ENCODE assay signal across 10 cellular contexts in genomic region chr9:108776920-108777650, GRCh38.
DNase-seq lines count a peak whose midpoint lies in the region; ATAC-seq and TF ChIP-seq lines count a peak whose summit lies in the region.
"Had no signal": no experiment of that assay in that cellular context is flagged by ENCODE, and none has a peak within 500 bp of the region (broad histone marks: within the 10 kb centered on the region; RNA-seq: fewer than 3 reads in every experiment).

No MANE protein-coding gene starts in this region.

- H3K79me1 ChIP-seq in H9 (ENCODE audit: insufficient read depth, low read depth, low read length, poor library complexity, severe bottlenecking): no peaks in the 10 kb centered on the region

- no peaks in the 10 kb centered on the region for H3K27me3 ChIP-seq in H9 (ENCODE audit: insufficient read depth, low read length)
- no peaks in the 10 kb centered on the region for H3K27me3 ChIP-seq in RWPE2 (ENCODE audit: insufficient read depth, poor library complexity, severe bottlenecking)
- peaks cover 0 to 16% of the 10 kb centered on the region in 2 donors for H3K27me3 ChIP-seq in tibial artery

- no peak overlapping the region for H2BK20ac ChIP-seq in H9 (ENCODE audit: low read depth, low read length, poor library complexity, severe bottlenecking)

- no peak overlapping the region for H3K4ac ChIP-seq in H9 (ENCODE audit: low read depth, low read length)

- intact Hi-C loops in tibial artery (cut with DNase I; ENCODE audit: low total_unique reads): no loop called here

- no peak overlapping the region for H3T11ph ChIP-seq in H9 (ENCODE audit: low read length)

- no peak overlapping the region for H3K18ac ChIP-seq in H9 (ENCODE audit: insufficient read length, low read depth, low read length)

- H3K56ac ChIP-seq in H9 (ENCODE audit: insufficient read length, low read depth, low read length): no peak overlapping the region

- no peak overlapping the region for H3K4me3 ChIP-seq in RWPE2 (ENCODE audit: severe bottlenecking)
- no peak overlapping the region for H3K4me3 ChIP-seq in tibial artery

- H3K36me3 ChIP-seq in RWPE2 (ENCODE audit: low read depth) (no peaks in the 10 kb centered on the region), tibial artery (no peaks in the 10 kb centered on the region)

- no peak overlapping the region for H4K8ac ChIP-seq in H9 (replicated peaks; ENCODE audit: insufficient read length, low read depth, low read length)

- H2BK12ac ChIP-seq in H9 (ENCODE audit: insufficient read length, low read depth, low read length): no peak overlapping the region

- H3K4me1 Mint-ChIP-seq in H9: peaks cover 30 to 37% of the 10 kb centered on the region in 2 experiments

- no peak overlapping the region for H4K5ac ChIP-seq in H9 (ENCODE audit: insufficient read length, low read depth, low read length)

- H3K27ac ChIP-seq in H9 (ENCODE audit: insufficient read length, low read depth, low read length): no peak overlapping the region
- H3K27ac ChIP-seq in RWPE2 (ENCODE audit: poor library complexity, severe bottlenecking): no peak overlapping the region
- H3K27ac ChIP-seq in tibial artery: no peak overlapping the region

- H4K20me1 ChIP-seq in H9 (ENCODE audit: control insufficient read depth, insufficient read depth, insufficient read length): no peaks in the 10 kb centered on the region

- no peak overlapping the region for H2BK15ac ChIP-seq in H9 (ENCODE audit: low read depth, low read length)

- no peak overlapping the region for H2BK120ac ChIP-seq in H9 (ENCODE audit: low read depth, low read length, poor library complexity, severe bottlenecking)

- no peak overlapping the region for H3K23ac ChIP-seq in H9 (ENCODE audit: insufficient read length, low read depth, low read length)

- H3K9me3 ChIP-seq in H9 (ENCODE audit: control insufficient read depth, low read depth, low read length): no peaks in the 10 kb centered on the region
- H3K9me3 ChIP-seq in RWPE2 (ENCODE audit: severe bottlenecking): no peaks in the 10 kb centered on the region
- peaks cover 0 to 5% (median 0%) of the 10 kb centered on the region in 3 donors for H3K9me3 ChIP-seq in tibial artery

- peak; percentile 66 for TF ChIP-seq CTCF in H9 (conservative IDR thresholded peaks at IDR 0.05)
- TF ChIP-seq CTCF in RWPE2 (IDR thresholded peaks at IDR 0.05; ENCODE audit: poor library complexity, severe bottlenecking): peak; percentile 62
- TF ChIP-seq CTCF in tibial artery (IDR thresholded peaks at IDR 0.05): no peak

- H3K79me2 ChIP-seq in H9 (ENCODE audit: insufficient read depth, low read length): no peaks in the 10 kb centered on the region

- H3K23me2 ChIP-seq in H9 (ENCODE audit: insufficient read length, low read depth, low read length, poor library complexity, severe bottlenecking): no peaks in the 10 kb centered on the region

- no peak overlapping the region for H3K4me3 Mint-ChIP-seq in H9
- H3K4me3 Mint-ChIP-seq: activated CD8-positive, alpha-beta T cell treated with anti-CD3 and anti-CD28 coated beads, Interleukin-2, amount 10 ng/mL, durations not matched to agents 7 days and 5 days had no signal

- no peak overlapping the region for H3K4me2 ChIP-seq in H9 (ENCODE audit: insufficient read depth, insufficient read length, low read length)

- ATAC-seq in RWPE2 (ENCODE audit: low read depth) (peak; percentile 27; the same call in 1 of the 3 replicates), HG03342 (IDR thresholded peaks at IDR 0.05; ENCODE audit: unreplicated experiment) (no peak)
- ATAC-seq: activated CD8-positive, alpha-beta T cell treated with anti-CD3 and anti-CD28 coated beads, Interleukin-2, amount 10 ng/mL, durations not matched to agents 7 days and 5 days had no signal

- H3K36me3 Mint-ChIP-seq in H9 (ENCODE audit: insufficient read depth in 1 of 3, low read depth in 3 of 3): no peaks in the 10 kb centered on the region

- no peak overlapping the region for H3K9ac ChIP-seq in H9 (ENCODE audit: extremely low read depth, insufficient read length, low read length)

- peak; percentile 19 for DNase-seq in AG08395 (ENCODE audit: low spot score)
- no peak for DNase-seq in H9
- no peak for DNase-seq in RWPE2 (ENCODE audit: low spot score)
- peak; percentile 64 for DNase-seq in foreskin melanocyte
- no peak for DNase-seq in tibial artery
- no peak for DNase-seq in NCI-H2029 (lab: John Stamatoyannopoulos, UW)
- no peak for DNase-seq in ureter (ENCODE audit: low spot score)
- DNase-seq: activated CD8-positive, alpha-beta T cell treated with anti-CD3 and anti-CD28 coated beads, Interleukin-2, amount 10 ng/mL, durations not matched to agents 7 days and 5 days; stimulated activated naive CD4-positive, alpha-beta T cell treated with Interleukin-2 at 50 U/mL for 16 hours had no signal

- H3K27ac Mint-ChIP-seq in H9: no peak overlapping the region; a peak in 1 of 7 replicates
- H3K27ac Mint-ChIP-seq: activated CD8-positive, alpha-beta T cell treated with anti-CD3 and anti-CD28 coated beads, Interleukin-2, amount 10 ng/mL, durations not matched to agents 7 days and 5 days had no signal

- H3K9me3 Mint-ChIP-seq in H9: no peaks in the 10 kb centered on the region; a peak in 1 of 5 replicates

- no peak overlapping the region for H2AFZ ChIP-seq in H9 (ENCODE audit: low read length)

- H2AK5ac ChIP-seq in H9 (ENCODE audit: insufficient read length, low read length): no peak overlapping the region

- no peak overlapping the region for H4K91ac ChIP-seq in H9 (ENCODE audit: insufficient read length, low read depth, low read length)

- H2BK5ac ChIP-seq in H9 (ENCODE audit: insufficient read length, low read length): no peak overlapping the region

- H3K14ac ChIP-seq in H9 (ENCODE audit: insufficient read depth, low read length): no peak overlapping the region

- peaks cover 21% of the 10 kb centered on the region for H3K27me3 Mint-ChIP-seq in H9 (ENCODE audit: low read depth)

- H3K4me1 ChIP-seq in H9 (ENCODE audit: insufficient read depth, low read length): no peaks in the 10 kb centered on the region
- no peaks in the 10 kb centered on the region for H3K4me1 ChIP-seq in RWPE2 (ENCODE audit: insufficient read depth, poor library complexity, severe bottlenecking)
- no peaks in the 10 kb centered on the region for H3K4me1 ChIP-seq in tibial artery

- no CpG with 5 or more reads among the region's 4 CpGs for WGBS in H9 (ENCODE audit: extremely low coverage, insufficient read length, low lambda C conversion rate)

Comparison
In these comparisons a context has a peak if more than half of its experiments do, and no peak if none do; other contexts are left out.
1. DNase-seq: peak in AG08395 (single experiment) and foreskin melanocyte (single experiment); none in H9 (single experiment), RWPE2 (single experiment), tibial artery (0 of 2), NCI-H2029 (single experiment) and ureter (single experiment).
2. CTCF ChIP-seq: peak in H9 (single experiment) and RWPE2 (single experiment); none in tibial artery (0 of 2).